8 cellular contexts compared by ENCODE assay signal in genomic region chr3:48952510-48953118, GRCh38.
A peak's percentile ranks its signal among the peaks of the same experiment; 100 is the strongest.
DNase-seq lines count a peak whose midpoint lies in the region; ATAC-seq and TF ChIP-seq lines count a peak whose summit lies in the region.

No MANE protein-coding gene starts in this region.

- DNase-seq in GM06990 (ENCODE audit: extremely low read depth, insufficient read length) (no peak), NCI-H82 (lab: John Stamatoyannopoulos, UW) (peak; percentile 13), iPS-NIHi11 (ENCODE audit: low spot score) (peak; percentile 55), SKM-1 (lab: John Stamatoyannopoulos, UW; ENCODE audit: unreplicated experiment) (no peak)
- DNase-seq in activated naive CD4-positive, alpha-beta T cell treated with Interleukin-2 at 50 U/mL for 16 hours = peak; percentile 42
- DNase-seq in stimulated activated CD8-positive, alpha-beta memory T cell treated with anti-CD3 and anti-CD28 coated beads, Interleukin-12 subunit alpha, Interleukin-12 subunit beta, amount 100 ng/mL, for 4 hours (ENCODE audit: low read depth) = peak; percentile 11

- peak; percentile 68 for TF ChIP-seq CTCF in GM06990 (IDR thresholded peaks at IDR 0.05; ENCODE audit: insufficient read depth, low read length, poor library complexity, severe bottlenecking)

- no peaks in the 10 kb centered on the region for H3K27me3 ChIP-seq in GM06990 (replicated peaks; ENCODE audit: control insufficient read depth, insufficient read depth, low read length)

- ATAC-seq in GM21515 (IDR thresholded peaks at IDR 0.05; ENCODE audit: unreplicated experiment) (no peak), HG02938 (IDR thresholded peaks at IDR 0.05; ENCODE audit: unreplicated experiment) (no peak)

- no peaks in the 10 kb centered on the region for H3K36me3 ChIP-seq in GM06990 (ENCODE audit: control insufficient read depth, insufficient read depth, low read length)

- H3K4me3 ChIP-seq in GM06990 (replicated peaks; ENCODE audit: low read depth, low read length) = no peak overlapping the region

Comparison
In these comparisons a context has a peak if more than half of its experiments do, and no peak if none do; other contexts are left out.
1. DNase-seq: peak in NCI-H82 (single experiment), activated naive CD4-positive, alpha-beta T cell treated with Interleukin-2 at 50 U/mL for 16 hours (single experiment), iPS-NIHi11 (single experiment) and stimulated activated CD8-positive, alpha-beta memory T cell treated with anti-CD3 and anti-CD28 coated beads, Interleukin-12 subunit alpha, Interleukin-12 subunit beta, amount 100 ng/mL, for 4 hours (single experiment); none in GM06990 (single experiment) and SKM-1 (single experiment).